1 cellular context compared by ENCODE assay signal in the genomic region with DNA sequence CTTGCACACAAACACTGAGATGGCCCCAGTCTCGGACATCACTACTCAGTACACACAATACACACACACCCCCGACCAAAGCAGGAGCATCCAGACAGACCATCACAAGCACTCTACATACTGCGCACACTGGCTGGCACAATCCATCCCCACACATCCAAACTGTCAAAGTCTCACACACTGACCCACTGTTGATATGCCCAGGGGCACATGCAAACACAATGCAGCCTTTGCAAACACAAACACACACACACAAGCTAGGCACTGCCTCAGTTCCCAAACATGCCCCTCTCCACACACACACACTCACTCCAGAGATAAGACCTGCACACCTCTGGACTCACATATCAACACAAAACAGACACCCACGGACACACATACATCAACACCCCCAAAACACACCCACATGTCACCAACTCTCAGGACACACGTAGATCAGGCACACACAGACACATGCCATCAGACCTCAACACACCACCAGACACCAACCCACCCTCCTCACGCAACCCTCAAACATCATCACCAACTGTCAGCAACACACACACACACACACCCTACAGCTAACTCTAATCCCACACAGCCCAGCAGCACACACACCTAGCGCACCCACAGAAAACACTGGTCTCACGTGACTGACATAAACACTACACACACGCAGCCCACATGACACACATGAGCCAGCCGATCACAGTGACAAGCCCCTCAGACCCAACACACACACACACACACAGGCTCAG.
A peak's percentile ranks its signal among the peaks of the same experiment; 100 is the strongest.
TF ChIP-seq lines count a peak whose summit lies in the region.

No MANE protein-coding gene starts in this region.

TF ChIP-seq in GM12878, 131 proteins besides CTCF, POLR2A, EP300 and RAD21 (continues in another document):
- TF ChIP-seq PKNOX1 (IDR thresholded peaks at IDR 0.05) (peak; percentile 64), MXI1 (IDR thresholded peaks at IDR 0.05; ENCODE audit: low read depth, low read length) (peak; percentile 68; the same call in 1 of the 2 replicates), MYC (IDR thresholded peaks at IDR 0.05; ENCODE audit: insufficient read depth, insufficient read length, insufficient replicate concordance, low read length, severe bottlenecking) (peak; percentile 55), TARDBP (IDR thresholded peaks at IDR 0.05; ENCODE audit: borderline replicate concordance) (0 out of 2 replicates have a peak, but pooled peaks have one; percentile 28), RAD51 (IDR thresholded peaks at IDR 0.05) (peak; percentile 96), SIN3A (IDR thresholded peaks at IDR 0.05; ENCODE audit: low read depth, low read length) (peak; percentile 74), ATF7 (IDR thresholded peaks at IDR 0.05; ENCODE audit: low read depth) (peak; percentile 74), HDGF (IDR thresholded peaks at IDR 0.05) (peak; percentile 92), SMAD1 (IDR thresholded peaks at IDR 0.05; ENCODE audit: low read depth, partially characterized antibody) (peak; percentile 37), POLR2AphosphoS2 (IDR thresholded peaks at IDR 0.05; ENCODE audit: low read depth, low read length) (peak; percentile 40; the same call in 1 of the 2 replicates), RFX5 (IDR thresholded peaks at IDR 0.05; ENCODE audit: low read depth, low read length) (0 out of 2 replicates have a peak, but pooled peaks have one; percentile 15), NKRF (conservative IDR thresholded peaks at IDR 0.05) (peak; percentile 39; the same call in 1 of the 2 replicates), CBX5 (IDR thresholded peaks at IDR 0.05; ENCODE audit: low read depth) (no peak), ZNF24 (IDR thresholded peaks at IDR 0.05) (no peak), SRF (IDR thresholded peaks at IDR 0.05; ENCODE audit: low read depth in 2 of 2, low read length in 2 of 2) (no peak), MYB (IDR thresholded peaks at IDR 0.05; ENCODE audit: borderline replicate concordance, low read depth, low read length) (0 out of 2 replicates have a peak, but pooled peaks have one; percentile 5), MLLT1 (IDR thresholded peaks at IDR 0.05) (peak; percentile 46; the same call in 1 of the 2 replicates), EED (IDR thresholded peaks at IDR 0.05; ENCODE audit: low read depth) (no peak), NBN (IDR thresholded peaks at IDR 0.05) (peak; percentile 84; the same call in 1 of the 2 replicates), ESRRA (IDR thresholded peaks at IDR 0.05; ENCODE audit: low read length) (no peak), IRF3 (IDR thresholded peaks at IDR 0.05) (no peak), BHLHE40 (IDR thresholded peaks at IDR 0.05; ENCODE audit: borderline replicate concordance in 1 of 2, low read depth in 2 of 2, low read length in 1 of 2) (peak; percentile 94 to 96), USF1 (IDR thresholded peaks at IDR 0.05; ENCODE audit: borderline replicate concordance, extremely low read length, insufficient read depth, low read depth, low read length) (peak; percentile 46), SUZ12 (IDR thresholded peaks at IDR 0.05; ENCODE audit: unreplicated experiment) (no peak), FOXK2 (IDR thresholded peaks at IDR 0.05) (peak; percentile 79), USF2 (IDR thresholded peaks at IDR 0.05; ENCODE audit: borderline replicate concordance, low read depth, low read length) (peak; percentile 45), MTA2 (IDR thresholded peaks at IDR 0.05; ENCODE audit: low read depth) (no peak), CHD2 (IDR thresholded peaks at IDR 0.05; ENCODE audit: borderline replicate concordance, low read depth, low read length) (peak; percentile 18; the same call in 1 of the 2 replicates), NR2C2 (IDR thresholded peaks at IDR 0.05; ENCODE audit: borderline replicate concordance, control insufficient read depth, insufficient read length, low read depth) (no peak), MAX (IDR thresholded peaks at IDR 0.05; ENCODE audit: low read depth, low read length) (peak; percentile 55; the same call in 1 of the 2 replicates), RELB (IDR thresholded peaks at IDR 0.05; ENCODE audit: low read depth) (peak; percentile 69; the same call in 1 of the 2 replicates), POU2F2 (IDR thresholded peaks at IDR 0.05; ENCODE audit: borderline replicate concordance, low read depth, low read length) (0 out of 3 replicates have a peak, but pooled peaks have one; percentile 9)
- TF ChIP-seq, protein P1, sequence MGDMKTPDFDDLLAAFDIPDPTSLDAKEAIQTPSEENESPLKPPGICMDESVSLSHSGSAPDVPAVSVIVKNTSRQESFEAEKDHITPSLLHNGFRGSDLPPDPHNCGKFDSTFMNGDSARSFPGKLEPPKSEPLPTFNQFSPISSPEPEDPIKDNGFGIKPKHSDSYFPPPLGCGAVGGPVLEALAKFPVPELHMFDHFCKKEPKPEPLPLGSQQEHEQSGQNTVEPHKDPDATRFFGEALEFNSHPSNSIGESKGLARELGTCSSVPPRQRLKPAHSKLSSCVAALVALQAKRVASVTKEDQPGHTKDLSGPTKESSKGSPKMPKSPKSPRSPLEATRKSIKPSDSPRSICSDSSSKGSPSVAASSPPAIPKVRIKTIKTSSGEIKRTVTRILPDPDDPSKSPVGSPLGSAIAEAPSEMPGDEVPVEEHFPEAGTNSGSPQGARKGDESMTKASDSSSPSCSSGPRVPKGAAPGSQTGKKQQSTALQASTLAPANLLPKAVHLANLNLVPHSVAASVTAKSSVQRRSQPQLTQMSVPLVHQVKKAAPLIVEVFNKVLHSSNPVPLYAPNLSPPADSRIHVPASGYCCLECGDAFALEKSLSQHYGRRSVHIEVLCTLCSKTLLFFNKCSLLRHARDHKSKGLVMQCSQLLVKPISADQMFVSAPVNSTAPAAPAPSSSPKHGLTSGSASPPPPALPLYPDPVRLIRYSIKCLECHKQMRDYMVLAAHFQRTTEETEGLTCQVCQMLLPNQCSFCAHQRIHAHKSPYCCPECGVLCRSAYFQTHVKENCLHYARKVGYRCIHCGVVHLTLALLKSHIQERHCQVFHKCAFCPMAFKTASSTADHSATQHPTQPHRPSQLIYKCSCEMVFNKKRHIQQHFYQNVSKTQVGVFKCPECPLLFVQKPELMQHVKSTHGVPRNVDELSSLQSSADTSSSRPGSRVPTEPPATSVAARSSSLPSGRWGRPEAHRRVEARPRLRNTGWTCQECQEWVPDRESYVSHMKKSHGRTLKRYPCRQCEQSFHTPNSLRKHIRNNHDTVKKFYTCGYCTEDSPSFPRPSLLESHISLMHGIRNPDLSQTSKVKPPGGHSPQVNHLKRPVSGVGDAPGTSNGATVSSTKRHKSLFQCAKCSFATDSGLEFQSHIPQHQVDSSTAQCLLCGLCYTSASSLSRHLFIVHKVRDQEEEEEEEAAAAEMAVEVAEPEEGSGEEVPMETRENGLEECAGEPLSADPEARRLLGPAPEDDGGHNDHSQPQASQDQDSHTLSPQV (IDR thresholded peaks at IDR 0.05): no peak
- TF ChIP-seq, protein P2, sequence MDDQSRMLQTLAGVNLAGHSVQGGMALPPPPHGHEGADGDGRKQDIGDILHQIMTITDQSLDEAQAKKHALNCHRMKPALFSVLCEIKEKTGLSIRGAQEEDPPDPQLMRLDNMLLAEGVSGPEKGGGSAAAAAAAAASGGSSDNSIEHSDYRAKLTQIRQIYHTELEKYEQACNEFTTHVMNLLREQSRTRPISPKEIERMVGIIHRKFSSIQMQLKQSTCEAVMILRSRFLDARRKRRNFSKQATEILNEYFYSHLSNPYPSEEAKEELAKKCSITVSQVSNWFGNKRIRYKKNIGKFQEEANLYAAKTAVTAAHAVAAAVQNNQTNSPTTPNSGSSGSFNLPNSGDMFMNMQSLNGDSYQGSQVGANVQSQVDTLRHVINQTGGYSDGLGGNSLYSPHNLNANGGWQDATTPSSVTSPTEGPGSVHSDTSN (IDR thresholded peaks at IDR 0.05; ENCODE audit: insufficient replicate concordance, low read depth, low read length): peak; percentile 6
- TF ChIP-seq, protein P3, sequence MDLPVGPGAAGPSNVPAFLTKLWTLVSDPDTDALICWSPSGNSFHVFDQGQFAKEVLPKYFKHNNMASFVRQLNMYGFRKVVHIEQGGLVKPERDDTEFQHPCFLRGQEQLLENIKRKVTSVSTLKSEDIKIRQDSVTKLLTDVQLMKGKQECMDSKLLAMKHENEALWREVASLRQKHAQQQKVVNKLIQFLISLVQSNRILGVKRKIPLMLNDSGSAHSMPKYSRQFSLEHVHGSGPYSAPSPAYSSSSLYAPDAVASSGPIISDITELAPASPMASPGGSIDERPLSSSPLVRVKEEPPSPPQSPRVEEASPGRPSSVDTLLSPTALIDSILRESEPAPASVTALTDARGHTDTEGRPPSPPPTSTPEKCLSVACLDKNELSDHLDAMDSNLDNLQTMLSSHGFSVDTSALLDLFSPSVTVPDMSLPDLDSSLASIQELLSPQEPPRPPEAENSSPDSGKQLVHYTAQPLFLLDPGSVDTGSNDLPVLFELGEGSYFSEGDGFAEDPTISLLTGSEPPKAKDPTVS (IDR thresholded peaks at IDR 0.05; ENCODE audit: low read depth, low read length): no peak
